ENCODE assay signal across 13 cellular contexts in genomic region chr5:173497685-173498084, GRCh38.
"Had no signal": no experiment of that assay in that cellular context is flagged by ENCODE, and none has a peak within 500 bp of the region (broad histone marks: within the 10 kb centered on the region; RNA-seq: fewer than 3 reads in every experiment).

No MANE protein-coding gene starts in this region.

- H3K27ac ChIP-seq: prostate gland, upper lobe of right lung, VCaP had no signal

- H3K4me3 ChIP-seq: lung, prostate gland, upper lobe of right lung had no signal

- H3K27ac Mint-ChIP-seq: activated CD4-positive, alpha-beta memory T cell treated with anti-CD3 and anti-CD28 coated beads, Interleukin-2, amount 10 ng/mL, durations not matched to agents 7 days and 5 days; effector memory CD8-positive, alpha-beta T cell; natural killer cell; stimulated activated naive B cell treated with anti-CD40 and anti-IgM and Interleukin-4, amounts not matched to agents 10 μg/mL and 1 μg/mL and 100 μg/mL, for 72 hours; T-cell had no signal

- H3K36me3 ChIP-seq: prostate gland, upper lobe of right lung had no signal

- H3K9me3 Mint-ChIP-seq: activated CD4-positive, alpha-beta memory T cell treated with anti-CD3 and anti-CD28 coated beads, Interleukin-2, amount 10 ng/mL, durations not matched to agents 7 days and 5 days; central memory CD8-positive, alpha-beta T cell; effector memory CD8-positive, alpha-beta T cell; natural killer cell; T-cell had no signal

- H3K36me3 Mint-ChIP-seq: natural killer cell; stimulated activated naive B cell treated with anti-CD40 and anti-IgM and Interleukin-4, amounts not matched to agents 10 μg/mL and 1 μg/mL and 100 μg/mL, for 72 hours; T-cell had no signal

- H3K9me3 ChIP-seq: prostate gland, upper lobe of right lung had no signal

- H3K4me1 ChIP-seq: prostate gland, upper lobe of right lung had no signal

- H3K27me3 ChIP-seq: upper lobe of right lung had no signal

- DNase-seq: activated CD4-positive, alpha-beta memory T cell treated with anti-CD3 and anti-CD28 coated beads, Interleukin-2, amount 10 ng/mL, durations not matched to agents 7 days and 5 days; activated gamma-delta T cell treated with Interleukin-2 at 50 U/mL for 16 hours; activated T-cell treated with anti-CD3 and anti-CD28 coated beads, Interleukin-2, amount 50 U/mL, for 48 hours; effector memory CD8-positive, alpha-beta T cell; natural killer cell; nucleus accumbens; stimulated activated naive B cell treated with anti-CD40 and anti-IgM and Interleukin-4, amounts not matched to agents 10 μg/mL and 1 μg/mL and 100 μg/mL, for 72 hours; T-cell; upper lobe of right lung had no signal

- H3K4me3 Mint-ChIP-seq: activated CD4-positive, alpha-beta memory T cell treated with anti-CD3 and anti-CD28 coated beads, Interleukin-2, amount 10 ng/mL, durations not matched to agents 7 days and 5 days; central memory CD8-positive, alpha-beta T cell; effector memory CD8-positive, alpha-beta T cell; natural killer cell; stimulated activated naive B cell treated with anti-CD40 and anti-IgM and Interleukin-4, amounts not matched to agents 10 μg/mL and 1 μg/mL and 100 μg/mL, for 72 hours; T-cell had no signal

- H3K4me1 Mint-ChIP-seq: activated CD4-positive, alpha-beta memory T cell treated with anti-CD3 and anti-CD28 coated beads, Interleukin-2, amount 10 ng/mL, durations not matched to agents 7 days and 5 days; central memory CD8-positive, alpha-beta T cell; natural killer cell; stimulated activated naive B cell treated with anti-CD40 and anti-IgM and Interleukin-4, amounts not matched to agents 10 μg/mL and 1 μg/mL and 100 μg/mL, for 72 hours; T-cell had no signal

- ATAC-seq: effector memory CD8-positive, alpha-beta T cell; natural killer cell; stimulated activated naive B cell treated with anti-CD40 and anti-IgM and Interleukin-4, amounts not matched to agents 10 μg/mL and 1 μg/mL and 100 μg/mL, for 72 hours; T-cell; upper lobe of right lung had no signal
